ENCODE assay signal across 20 cellular contexts in the genomic region with DNA sequence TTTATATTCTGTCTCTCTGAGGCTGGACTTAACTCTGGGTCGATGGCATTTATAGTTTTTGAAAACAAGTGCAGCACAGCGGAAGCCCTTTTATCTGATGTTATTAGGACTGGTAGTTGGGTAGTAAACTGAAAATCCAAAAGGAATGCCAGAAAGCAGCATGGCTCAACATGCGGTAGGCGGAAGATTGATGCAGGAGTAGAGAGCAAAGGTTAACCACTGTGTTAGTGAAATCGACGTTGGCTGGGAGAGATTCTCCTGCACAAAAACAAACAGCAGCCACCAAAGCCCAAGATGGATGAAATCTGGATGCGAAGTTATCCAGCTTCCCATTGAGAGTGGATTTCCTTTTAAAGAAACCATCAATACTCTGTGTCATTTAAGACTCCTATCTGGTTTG. TPM values are rescaled to one million over a fixed set of nuclear protein-coding genes. Genes with fewer than 3 reads are reported as not detected.
DNase-seq lines count a peak whose midpoint lies in the region; FAIRE-seq and TF ChIP-seq lines count a peak whose summit lies in the region.
"Had no signal": no experiment of that assay in that cellular context is flagged by ENCODE, and none has a peak within 500 bp of the region (broad histone marks: within the 10 kb centered on the region; RNA-seq: fewer than 3 reads in every experiment).

No MANE protein-coding gene starts in this region.

- H3F3A ChIP-seq in SK-N-SH (replicated peaks; ENCODE audit: insufficient read depth) = no peaks in the 10 kb centered on the region

- H3K9me3 ChIP-seq in liver (ENCODE audit: control insufficient read depth in 4 of 4, low read length in 3 of 4) (no peaks in the 10 kb centered on the region), small intestine (ENCODE audit: control insufficient read depth, low read depth) (no peaks in the 10 kb centered on the region), SK-N-SH (no peaks in the 10 kb centered on the region)

- H3K9ac ChIP-seq in liver (ENCODE audit: low read depth in 1 of 2, low read length in 2 of 2) = no peak overlapping the region
- no peak overlapping the region for H3K9ac ChIP-seq in SK-N-SH

- H3K36me3 Mint-ChIP-seq in activated naive CD8-positive, alpha-beta T cell treated with anti-CD3 and anti-CD28 coated beads for 36 hours = no peaks in the 10 kb centered on the region
- H3K36me3 Mint-ChIP-seq: CD4-positive, alpha-beta memory T cell had no signal

- H3K4me1 ChIP-seq in liver (ENCODE audit: control insufficient read depth in 4 of 4, insufficient read depth in 4 of 4, low read length in 3 of 4) (peaks cover 0 to 3% (median 2%) of the 10 kb centered on the region in 4 donors), small intestine (ENCODE audit: control insufficient read depth in 2 of 2, insufficient read depth in 1 of 2, low read depth in 1 of 2, low read length in 1 of 2) (no peaks in the 10 kb centered on the region), SK-N-SH (ENCODE audit: control insufficient read depth in 1 of 2, insufficient read depth in 2 of 2, low read depth in 1 of 2, low read length in 1 of 2) (no peaks in the 10 kb centered on the region)

- no peak for TF ChIP-seq EP300 in SK-N-SH (IDR thresholded peaks at IDR 0.05; ENCODE audit: borderline replicate concordance in 1 of 2, low read depth in 1 of 2, low read length in 1 of 2)

- H3K4me2 ChIP-seq in SK-N-SH = no peak overlapping the region

- H3K27ac ChIP-seq in liver (ENCODE audit: low read depth in 1 of 2, low read length in 2 of 2) (no peak overlapping the region), small intestine (ENCODE audit: low read depth in 1 of 2, low read length in 1 of 2) (no peak overlapping the region), SK-N-SH (ENCODE audit: low read depth in 2 of 2, low read length in 1 of 2) (no peak overlapping the region)

- POLR2A ChIA-PET in SK-N-SH (lab: Yijun Ruan, JAX) = no interaction called here

- no peaks in the 10 kb centered on the region for H3K79me2 ChIP-seq in SK-N-SH (ENCODE audit: insufficient read depth)

- H3K4me1 Mint-ChIP-seq in activated naive CD8-positive, alpha-beta T cell treated with anti-CD3 and anti-CD28 coated beads for 36 hours = no peaks in the 10 kb centered on the region
- H3K4me1 Mint-ChIP-seq: CD4-positive, alpha-beta memory T cell had no signal

- TF ChIP-seq CTCF in liver (IDR thresholded peaks at IDR 0.05; ENCODE audit: low read depth, low read length, missing input control) (no peak), SK-N-SH (IDR thresholded peaks at IDR 0.05) (no peak)

- CTCF ChIA-PET in SK-N-SH (lab: Yijun Ruan, JAX) = interaction anchor here (1.4 to 1.5 kb wide), 2 partner anchors 9 to 771 kb away, joined by 3 to 6 read pairs; no protein-coding TSS in a partner anchor

- TF ChIP-seq RAD21 in liver (IDR thresholded peaks at IDR 0.05) = peak in 1 of 2 donors; percentile 43
- no peak for TF ChIP-seq RAD21 in SK-N-SH (IDR thresholded peaks at IDR 0.05; ENCODE audit: low read length)

- H3K4me3 Mint-ChIP-seq in activated naive CD8-positive, alpha-beta T cell treated with anti-CD3 and anti-CD28 coated beads for 36 hours = no peak overlapping the region
- H3K4me3 Mint-ChIP-seq: CD4-positive, alpha-beta memory T cell had no signal

- H2AFZ ChIP-seq in SK-N-SH (ENCODE audit: low read depth) = no peak overlapping the region

- H3K9me3 Mint-ChIP-seq in activated naive CD8-positive, alpha-beta T cell treated with anti-CD3 and anti-CD28 coated beads for 36 hours = no peaks in the 10 kb centered on the region
- H3K9me3 Mint-ChIP-seq: CD4-positive, alpha-beta memory T cell had no signal

- no peak overlapping the region for H3K27ac Mint-ChIP-seq in activated naive CD8-positive, alpha-beta T cell treated with anti-CD3 and anti-CD28 coated beads for 36 hours
- H3K27ac Mint-ChIP-seq: CD4-positive, alpha-beta memory T cell had no signal

- no peaks in the 10 kb centered on the region for H3K36me3 ChIP-seq in liver (ENCODE audit: control insufficient read depth in 4 of 4, insufficient read depth in 3 of 4, low read depth in 1 of 4, low read length in 3 of 4)
- H3K36me3 ChIP-seq in small intestine (ENCODE audit: control insufficient read depth in 2 of 2, insufficient read depth in 2 of 2, low read length in 2 of 2) = no peaks in the 10 kb centered on the region
- no peaks in the 10 kb centered on the region for H3K36me3 ChIP-seq in SK-N-SH (replicated peaks in 1 of 2; ENCODE audit: control insufficient read depth in 1 of 2, insufficient read depth in 2 of 2, low read length in 1 of 2)

- WGBS in liver = 26% methylated on average over 7 of the region's 7 CpGs
- WGBS in small intestine, 3 donors = 18 to 46% (median 40%) methylated on average over 7 of the region's 7 CpGs
- 46% methylated on average over 7 of the region's 7 CpGs for WGBS in SK-N-SH (ENCODE audit: low lambda C conversion rate)

- H3K4me3 ChIP-seq in liver (ENCODE audit: low read depth in 1 of 3, low read length in 3 of 3) = no peak overlapping the region
- H3K4me3 ChIP-seq in small intestine (ENCODE audit: low read depth in 1 of 2, low read length in 2 of 2) = no peak overlapping the region
- H3K4me3 ChIP-seq in SK-N-SH (ENCODE audit: low read depth in 2 of 2, low read length in 1 of 2) = no peak overlapping the region
- H3K4me3 ChIP-seq: GM12878 had no signal

- H4K20me1 ChIP-seq in SK-N-SH (ENCODE audit: insufficient read depth) = no peaks in the 10 kb centered on the region

- no peaks in the 10 kb centered on the region for H3K9me2 ChIP-seq in SK-N-SH

- H3K27me3 Mint-ChIP-seq in activated naive CD8-positive, alpha-beta T cell treated with anti-CD3 and anti-CD28 coated beads for 36 hours = peaks cover 4% of the 10 kb centered on the region

- DNase-seq in NCI-H2227 (lab: John Stamatoyannopoulos, UW; ENCODE audit: unreplicated experiment) (peak; percentile 5), left kidney (ENCODE audit: low read depth, low spot score) (peak; percentile 30), small intestine (peak; percentile 44), DMS114 treated with DMSO at 0.1 percent for 48 hours (lab: John Stamatoyannopoulos, UW; ENCODE audit: unreplicated experiment) (no peak), SK-N-SH (no peak), activated gamma-delta T cell (lab: John Stamatoyannopoulos, UW) (no peak)
- no peak for DNase-seq in activated naive CD8-positive, alpha-beta T cell treated with anti-CD3 and anti-CD28 coated beads for 36 hours
- DNase-seq: C1 segment of cervical spinal cord; CD4-positive, alpha-beta memory T cell; COR-L47; DMS79; EL; GDM1; GOT3; HCEC 1CT had no signal

- H3K27me3 ChIP-seq in liver (ENCODE audit: control insufficient read depth in 4 of 4, insufficient read depth in 4 of 4, low read length in 3 of 4) (peaks cover 0 to 5% (median 0%) of the 10 kb centered on the region in 4 donors), small intestine (ENCODE audit: control insufficient read depth in 2 of 2, insufficient read depth in 2 of 2, low read length in 2 of 2) (no peaks in the 10 kb centered on the region), SK-N-SH (ENCODE audit: insufficient read depth) (no peaks in the 10 kb centered on the region)

- FAIRE-seq in small intestine (lab: Jason Lieb, UNC) = no peak
- FAIRE-seq: GM12878, GM18507, H54 had no signal

TF ChIP-seq in liver, 16 proteins besides CTCF, POLR2A, EP300 and RAD21 (continues in another document):
- TF ChIP-seq HNF4G (IDR thresholded peaks at IDR 0.05) = no peak
- TF ChIP-seq JUND (IDR thresholded peaks at IDR 0.05) = no peak

TF ChIP-seq in SK-N-SH, 30 proteins besides CTCF, POLR2A, EP300 and RAD21:
- TF ChIP-seq JUND (IDR thresholded peaks at IDR 0.05) = no peak
- TF ChIP-seq NRF1 (IDR thresholded peaks at IDR 0.05; ENCODE audit: low read depth, low read length) = no peak
- no peak for TF ChIP-seq GABPA (IDR thresholded peaks at IDR 0.05; ENCODE audit: low read depth)
- TF ChIP-seq CHD2 (IDR thresholded peaks at IDR 0.05; ENCODE audit: low read length, partially characterized antibody) = no peak
- no peak for TF ChIP-seq GATA2 (CRISPR knock-in tag; IDR thresholded peaks at IDR 0.05)
- TF ChIP-seq, protein P1, sequence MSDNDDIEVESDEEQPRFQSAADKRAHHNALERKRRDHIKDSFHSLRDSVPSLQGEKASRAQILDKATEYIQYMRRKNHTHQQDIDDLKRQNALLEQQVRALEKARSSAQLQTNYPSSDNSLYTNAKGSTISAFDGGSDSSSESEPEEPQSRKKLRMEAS (IDR thresholded peaks at IDR 0.05; ENCODE audit: low read depth) = no peak
- no peak for TF ChIP-seq RXRA (IDR thresholded peaks at IDR 0.05; ENCODE audit: borderline replicate concordance, low read depth)
- TF ChIP-seq ELF1 (IDR thresholded peaks at IDR 0.05) = no peak
TF ChIP-seq in SK-N-SH: peak in this region for 0.

RNA-seq across cellular contexts. Expression of gene EMX2, which starts 54.5 kb away (rescaled TPM):
- not detected for total RNA-seq in liver
- not detected for polyA plus RNA-seq in liver
- under 1 TPM in 2 of 3 donors, not detected in 1; 0.04 to 0.45 TPM for polyA plus RNA-seq in small intestine
- total RNA-seq in activated naive CD8-positive, alpha-beta T cell treated with anti-CD3 and anti-CD28 coated beads for 36 hours = not detected
- not detected in 2 replicates for polyA plus RNA-seq in SK-N-SH (2012; rRNA removed)
- not detected in 2 replicates for polyA plus RNA-seq in SK-N-SH (2012; cell fraction: cytosol; rRNA removed)
- polyA plus RNA-seq in SK-N-SH (2012; cell fraction: nucleus; rRNA removed) = not detected in 2 replicates
- total RNA-seq: A673; CD4-positive, alpha-beta memory T cell; GM12878 had no signal
- polyA plus RNA-seq: CD4-positive, alpha-beta memory T cell had no signal

Comparison
In these comparisons a context has a peak if more than half of its experiments do, and no peak if none do; other contexts are left out.
1. DNase-seq: peak in NCI-H2227 (single experiment), left kidney (single experiment) and small intestine (single experiment); none in activated naive CD8-positive, alpha-beta T cell treated with anti-CD3 and anti-CD28 coated beads for 36 hours (single experiment), DMS114 treated with DMSO at 0.1 percent for 48 hours (single experiment), SK-N-SH (single experiment) and activated gamma-delta T cell (single experiment).